ENCODE assay signal across 18 cellular contexts in genomic region chrX:18032486-18033221, GRCh38.
DNase-seq lines count a peak whose midpoint lies in the region; ATAC-seq, FAIRE-seq and TF ChIP-seq lines count a peak whose summit lies in the region.
"Had no signal": no experiment of that assay in that cellular context is flagged by ENCODE, and none has a peak within 500 bp of the region (broad histone marks: within the 10 kb centered on the region; RNA-seq: fewer than 3 reads in every experiment).

No MANE protein-coding gene starts in this region.

- no peaks in the 10 kb centered on the region for H3K79me1 ChIP-seq in trophoblast cell (ENCODE audit: low read length)

- no peaks in the 10 kb centered on the region for H3K36me3 Mint-ChIP-seq in activated CD4-positive, alpha-beta T cell treated with anti-CD3 and anti-CD28 coated beads for 36 hours (ENCODE audit: low read depth)
- H3K36me3 Mint-ChIP-seq: CD4-positive, alpha-beta memory T cell had no signal

- no peaks in the 10 kb centered on the region for H3K79me2 ChIP-seq in trophoblast cell (ENCODE audit: control insufficient read depth, insufficient read depth, low read length, poor library complexity)

- ATAC-seq in activated CD4-positive, alpha-beta T cell treated with anti-CD3 and anti-CD28 coated beads for 36 hours, result peak; percentile 36
- peak; percentile 90 for ATAC-seq in stimulated activated naive CD8-positive, alpha-beta T cell treated with anti-CD3 and anti-CD28 coated beads, Interleukin-15, amount 100 ng/mL, for 72 hours
- ATAC-seq in stimulated activated naive CD8-positive, alpha-beta T cell treated with anti-CD3 and anti-CD28 coated beads, Interleukin-15, Interleukin-2, amounts not matched to agents 100 U/mL and 50 U/mL, for 24 hours, result no peak
- no peak for ATAC-seq in GM18517 (IDR thresholded peaks at IDR 0.05; ENCODE audit: unreplicated experiment)
- ATAC-seq: HepG2 had no signal

- POLR2A ChIA-PET in activated CD4-positive, alpha-beta T cell treated with anti-CD3 and anti-CD28 coated beads for 36 hours (lab: Charles Lee), result no interaction called here

- H3K9me3 ChIP-seq in trophoblast cell (ENCODE audit: insufficient read depth, low read depth, low read length), result no peaks in the 10 kb centered on the region
- H3K9me3 ChIP-seq: HAP-1 had no signal

- no peak overlapping the region for H2BK5ac ChIP-seq in trophoblast cell (ENCODE audit: low read depth, low read length, poor library complexity)

- no peak overlapping the region for H2AFZ ChIP-seq in trophoblast cell (ENCODE audit: insufficient read depth, low read length, poor library complexity)

- FAIRE-seq in H54 (lab: Jason Lieb, UNC), result no peak
- FAIRE-seq: GM12891, GM19239, HepG2, HTR-8/SVneo had no signal

- no peak overlapping the region for H4K12ac ChIP-seq in trophoblast cell (ENCODE audit: low read depth, low read length)

- TF ChIP-seq POLR2A in H54 (IDR thresholded peaks at IDR 0.05; ENCODE audit: low read depth, low read length), result no peak

- H3K27me3 ChIP-seq in trophoblast cell (ENCODE audit: insufficient read depth, low read length), result no peaks in the 10 kb centered on the region

- intact Hi-C loops in activated CD4-positive, alpha-beta T cell treated with anti-CD3 and anti-CD28 coated beads for 36 hours (cut with DNase I, micrococcal nuclease), result no loop called here

- H4K8ac ChIP-seq in trophoblast cell (ENCODE audit: low read depth, low read length), result no peak overlapping the region

- no peak overlapping the region for H2AK5ac ChIP-seq in trophoblast cell (ENCODE audit: low read length)

- no peak overlapping the region for H3K4me3 Mint-ChIP-seq in activated CD4-positive, alpha-beta T cell treated with anti-CD3 and anti-CD28 coated beads for 36 hours
- no peak overlapping the region for H3K4me3 Mint-ChIP-seq in stimulated activated naive CD8-positive, alpha-beta T cell treated with anti-CD3 and anti-CD28 coated beads, Interleukin-15, amount 100 ng/mL, for 72 hours
- H3K4me3 Mint-ChIP-seq: CD4-positive, alpha-beta memory T cell had no signal

- no peak overlapping the region for H3K9ac ChIP-seq in trophoblast cell (ENCODE audit: low read length)

- H3K4ac ChIP-seq in trophoblast cell (ENCODE audit: low read depth, low read length), result no peak overlapping the region

- H3K4me1 Mint-ChIP-seq in activated CD4-positive, alpha-beta T cell treated with anti-CD3 and anti-CD28 coated beads for 36 hours, result peaks cover 4% of the 10 kb centered on the region
- no peaks in the 10 kb centered on the region for H3K4me1 Mint-ChIP-seq in stimulated activated naive CD8-positive, alpha-beta T cell treated with anti-CD3 and anti-CD28 coated beads, Interleukin-15, amount 100 ng/mL, for 72 hours
- H3K4me1 Mint-ChIP-seq: CD4-positive, alpha-beta memory T cell had no signal

- no peak overlapping the region for H3K18ac ChIP-seq in trophoblast cell (ENCODE audit: low read length)

- no peak for DNase-seq in activated CD4-positive, alpha-beta T cell treated with anti-CD3 and anti-CD28 coated beads for 36 hours
- no peak for DNase-seq in activated CD4-positive, alpha-beta T cell treated with anti-CD3 and anti-CD28 coated beads for 1 hour
- no peak for DNase-seq in stimulated activated naive CD8-positive, alpha-beta T cell treated with anti-CD3 and anti-CD28 coated beads, Interleukin-15, amount 100 ng/mL, for 72 hours
- no peak for DNase-seq in stimulated activated naive CD8-positive, alpha-beta T cell treated with anti-CD3 and anti-CD28 coated beads, Interleukin-15, Interleukin-2, amounts not matched to agents 100 U/mL and 50 U/mL, for 24 hours
- DNase-seq in trophoblast cell, result peak; percentile 61 to 87
- DNase-seq in H54 (ENCODE audit: insufficient read length, low spot score), result no peak
- DNase-seq: AML-193; C1 segment of cervical spinal cord; CD4-positive, alpha-beta memory T cell; DMS79; GOT3 had no signal

- no peak overlapping the region for H3K27ac ChIP-seq in trophoblast cell (ENCODE audit: low read depth, low read length)
- H3K27ac ChIP-seq: 22Rv1 had no signal

- no peaks in the 10 kb centered on the region for H3K9me3 Mint-ChIP-seq in activated CD4-positive, alpha-beta T cell treated with anti-CD3 and anti-CD28 coated beads for 36 hours (ENCODE audit: low read depth)
- peaks cover 0 to 7% of the 10 kb centered on the region in 2 donors for H3K9me3 Mint-ChIP-seq in stimulated activated naive CD8-positive, alpha-beta T cell treated with anti-CD3 and anti-CD28 coated beads, Interleukin-15, amount 100 ng/mL, for 72 hours
- H3K9me3 Mint-ChIP-seq: CD4-positive, alpha-beta memory T cell had no signal

- H3K4me2 ChIP-seq in trophoblast cell (ENCODE audit: low read length), result no peak overlapping the region

- no CpG with 5 or more reads among the region's 3 CpGs for whole genome bisulfite sequencing in trophoblast cell (ENCODE audit: extremely low coverage, insufficient coverage, insufficient read length)

- no peak overlapping the region for H3K27ac Mint-ChIP-seq in activated CD4-positive, alpha-beta T cell treated with anti-CD3 and anti-CD28 coated beads for 36 hours
- no peak overlapping the region for H3K27ac Mint-ChIP-seq in stimulated activated naive CD8-positive, alpha-beta T cell treated with anti-CD3 and anti-CD28 coated beads, Interleukin-15, amount 100 ng/mL, for 72 hours
- H3K27ac Mint-ChIP-seq: CD4-positive, alpha-beta memory T cell had no signal

- H2BK120ac ChIP-seq in trophoblast cell (ENCODE audit: insufficient read depth, low read length, poor library complexity), result no peak overlapping the region

- H3K23ac ChIP-seq in trophoblast cell (ENCODE audit: low read length), result no peak overlapping the region

- H2BK12ac ChIP-seq in trophoblast cell (ENCODE audit: low read length), result no peak overlapping the region

- no peaks in the 10 kb centered on the region for H3K27me3 Mint-ChIP-seq in activated CD4-positive, alpha-beta T cell treated with anti-CD3 and anti-CD28 coated beads for 36 hours
- no peaks in the 10 kb centered on the region for H3K27me3 Mint-ChIP-seq in stimulated activated naive CD8-positive, alpha-beta T cell treated with anti-CD3 and anti-CD28 coated beads, Interleukin-15, amount 100 ng/mL, for 72 hours
- H3K27me3 Mint-ChIP-seq: CD4-positive, alpha-beta memory T cell had no signal

- no peak overlapping the region for H3K14ac ChIP-seq in trophoblast cell (ENCODE audit: low read length)

- H3K4me1 ChIP-seq in trophoblast cell (ENCODE audit: control insufficient read depth in 1 of 2, insufficient read depth in 2 of 2, low read length in 2 of 2), result no peaks in the 10 kb centered on the region
- H3K4me1 ChIP-seq: HAP-1 had no signal

- no peak overlapping the region for H3K4me3 ChIP-seq in trophoblast cell (ENCODE audit: low read depth, low read length)
- H3K4me3 ChIP-seq: HAP-1 had no signal

- CTCF ChIA-PET in activated CD4-positive, alpha-beta T cell treated with anti-CD3 and anti-CD28 coated beads for 36 hours (lab: Charles Lee), result no interaction called here

- no peak overlapping the region for H4K91ac ChIP-seq in trophoblast cell (ENCODE audit: low read depth, low read length)

- no peaks in the 10 kb centered on the region for H3K36me3 ChIP-seq in trophoblast cell (ENCODE audit: control insufficient read depth in 1 of 2, insufficient read depth in 2 of 2, low read length in 2 of 2)
- H3K36me3 ChIP-seq: HAP-1 had no signal

Comparison
In these comparisons a context has a peak if more than half of its experiments do, and no peak if none do; other contexts are left out.
1. ATAC-seq: peak in activated CD4-positive, alpha-beta T cell treated with anti-CD3 and anti-CD28 coated beads for 36 hours (single experiment) and stimulated activated naive CD8-positive, alpha-beta T cell treated with anti-CD3 and anti-CD28 coated beads, Interleukin-15, amount 100 ng/mL, for 72 hours (single experiment); none in stimulated activated naive CD8-positive, alpha-beta T cell treated with anti-CD3 and anti-CD28 coated beads, Interleukin-15, Interleukin-2, amounts not matched to agents 100 U/mL and 50 U/mL, for 24 hours (single experiment) and GM18517 (single experiment).
2. DNase-seq: peak in trophoblast cell (2 of 2); none in activated CD4-positive, alpha-beta T cell treated with anti-CD3 and anti-CD28 coated beads for 36 hours (single experiment), activated CD4-positive, alpha-beta T cell treated with anti-CD3 and anti-CD28 coated beads for 1 hour (single experiment), stimulated activated naive CD8-positive, alpha-beta T cell treated with anti-CD3 and anti-CD28 coated beads, Interleukin-15, amount 100 ng/mL, for 72 hours (0 of 2), stimulated activated naive CD8-positive, alpha-beta T cell treated with anti-CD3 and anti-CD28 coated beads, Interleukin-15, Interleukin-2, amounts not matched to agents 100 U/mL and 50 U/mL, for 24 hours (single experiment) and H54 (single experiment).